14 cellular contexts compared by ENCODE assay signal in the genomic region with DNA sequence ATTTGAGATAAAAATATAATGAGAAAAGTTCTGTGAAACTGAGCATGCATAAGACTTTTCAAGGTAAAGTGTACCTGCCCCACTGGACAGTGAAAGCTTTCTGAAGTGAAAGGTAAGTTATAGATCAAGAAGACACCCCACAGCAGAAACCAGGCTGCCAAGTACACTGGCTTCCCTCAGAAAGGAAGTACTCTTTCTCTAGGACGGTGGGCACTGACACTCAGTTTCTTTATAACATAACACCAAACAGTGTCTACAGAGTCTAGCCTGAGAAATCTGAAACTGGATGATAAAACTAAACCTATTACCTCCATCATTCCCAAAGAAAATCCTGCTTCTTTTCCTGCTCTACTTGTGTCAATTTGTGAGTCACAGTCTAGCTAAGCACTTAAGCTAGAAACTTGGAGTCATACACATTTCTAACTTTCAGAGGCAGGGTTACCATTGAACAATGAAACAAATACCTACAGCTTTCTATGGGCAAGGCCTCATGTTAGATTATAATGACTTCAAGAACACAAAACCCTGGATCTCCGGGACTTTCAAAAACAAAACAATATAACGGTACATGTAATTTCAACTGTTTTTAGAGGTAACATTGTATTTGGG.
A peak's percentile ranks its signal among the peaks of the same experiment; 100 is the strongest.
DNase-seq lines count a peak whose midpoint lies in the region; ATAC-seq, FAIRE-seq and TF ChIP-seq lines count a peak whose summit lies in the region.
"Had no signal": no experiment of that assay in that cellular context is flagged by ENCODE, and none has a peak within 500 bp of the region (broad histone marks: within the 10 kb centered on the region; RNA-seq: fewer than 3 reads in every experiment).

No MANE protein-coding gene starts in this region.

- no peaks in the 10 kb centered on the region for H3K4me1 Mint-ChIP-seq in progenitor cell of endocrine pancreas (ENCODE audit: low read depth)
- peaks cover 10% of the 10 kb centered on the region for H3K4me1 Mint-ChIP-seq in stimulated activated memory B cell treated with anti-CD40 and anti-IgM and Interleukin-4, amounts not matched to agents 10 μg/mL and 1 μg/mL and 100 μg/mL, for 72 hours

- CTCF ChIA-PET in RWPE1 (lab: Yijun Ruan, JAX): no interaction called here

- DNase-seq in GM12865 (ENCODE audit: low read depth) (peak; percentile 53), MM.1S (peak; percentile 44), bronchial epithelial cell (ENCODE audit: low read depth) (peak; percentile 14), MG63 (no peak), progenitor cell of endocrine pancreas (ENCODE audit: low spot score, unreplicated experiment) (no peak), RWPE1 (ENCODE audit: low spot score) (no peak)
- DNase-seq: activated gamma-delta T cell, foreskin melanocyte, NCI-H1417, NCI-H82, stomach had no signal

- peaks cover 17% of the 10 kb centered on the region for H3K4me1 ChIP-seq in MM.1S (ENCODE audit: low read length)
- H3K4me1 ChIP-seq: stomach had no signal

- H3K9me2 ChIP-seq in MM.1S (replicated peaks; ENCODE audit: insufficient read depth, low read length): no peaks in the 10 kb centered on the region

- H3K79me2 ChIP-seq in MM.1S (ENCODE audit: low read length): no peaks in the 10 kb centered on the region

- H3K36me3 ChIP-seq in MM.1S (replicated peaks; ENCODE audit: insufficient read depth, low read length) (no peaks in the 10 kb centered on the region), bronchial epithelial cell (ENCODE audit: control insufficient read depth, insufficient read depth, low read length) (peaks cover under 1% of the 10 kb centered on the region), MG63 (peaks cover 20% of the 10 kb centered on the region)

- H4K20me1 ChIP-seq in MM.1S (ENCODE audit: insufficient read depth, low read length): no peaks in the 10 kb centered on the region

- H3K27ac ChIP-seq in MM.1S (ENCODE audit: low read length) (peak overlapping the region; percentile 24; the same call in 1 of the 2 replicates), RWPE1 (no peak overlapping the region)
- H3K27ac ChIP-seq: stomach had no signal

- peaks cover 51% of the 10 kb centered on the region for H3K36me3 Mint-ChIP-seq in progenitor cell of endocrine pancreas (ENCODE audit: insufficient read depth)
- H3K36me3 Mint-ChIP-seq in stimulated activated memory B cell treated with anti-CD40 and anti-IgM and Interleukin-4, amounts not matched to agents 10 μg/mL and 1 μg/mL and 100 μg/mL, for 72 hours: peaks cover 66% of the 10 kb centered on the region

- no peak for TF ChIP-seq CTCF in GM12865 (IDR thresholded peaks at IDR 0.05; ENCODE audit: insufficient read depth, low read depth, low read length, missing control alignments)
- TF ChIP-seq CTCF in MM.1S (IDR thresholded peaks at IDR 0.05; ENCODE audit: low read length): no peak
- no peak for TF ChIP-seq CTCF in bronchial epithelial cell (IDR thresholded peaks at IDR 0.05; ENCODE audit: insufficient read depth, low read length, severe bottlenecking)
- TF ChIP-seq CTCF in progenitor cell of endocrine pancreas (IDR thresholded peaks at IDR 0.05; ENCODE audit: unreplicated experiment): no peak
- TF ChIP-seq CTCF in RWPE1 (conservative IDR thresholded peaks at IDR 0.05; ENCODE audit: low read depth): no peak

- no peaks in the 10 kb centered on the region for H3K9me3 ChIP-seq in MM.1S (replicated peaks; ENCODE audit: insufficient read depth, low read length)
- H3K9me3 ChIP-seq in MG63: no peaks in the 10 kb centered on the region
- H3K9me3 ChIP-seq: stomach had no signal

- H3K27me3 ChIP-seq in MM.1S (replicated peaks; ENCODE audit: insufficient read depth, low read length) (no peaks in the 10 kb centered on the region; the same call in 1 of the 2 replicates), bronchial epithelial cell (ENCODE audit: control insufficient read depth, insufficient read depth, low read length) (no peaks in the 10 kb centered on the region), MG63 (no peaks in the 10 kb centered on the region)
- H3K27me3 ChIP-seq: stomach had no signal

- H3K9ac ChIP-seq in MM.1S (ENCODE audit: low read length): no peak overlapping the region

- no peak overlapping the region for H3K27ac Mint-ChIP-seq in progenitor cell of endocrine pancreas
- H3K27ac Mint-ChIP-seq in stimulated activated memory B cell treated with anti-CD40 and anti-IgM and Interleukin-4, amounts not matched to agents 10 μg/mL and 1 μg/mL and 100 μg/mL, for 72 hours: no peak overlapping the region

- FAIRE-seq in bronchial epithelial cell (lab: Jason Lieb, UNC): no peak

- H3K4me3 ChIP-seq in GM12865 (ENCODE audit: low read depth, low read length): no peak overlapping the region
- H3K4me3 ChIP-seq in MM.1S (ENCODE audit: low read length): 0 out of 2 replicates have a peak overlapping the region, but pooled peaks have one; percentile 4
- no peak overlapping the region for H3K4me3 ChIP-seq in bronchial epithelial cell (ENCODE audit: low read depth, low read length)
- no peak overlapping the region for H3K4me3 ChIP-seq in MG63
- H3K4me3 ChIP-seq: stomach had no signal

- H2AFZ ChIP-seq in MM.1S (ENCODE audit: low read length): no peak overlapping the region

- POLR2A ChIA-PET in RWPE1 (lab: Yijun Ruan, JAX; ENCODE audit: low non-redundant PET): no interaction called here

- H3K4me3 Mint-ChIP-seq in progenitor cell of endocrine pancreas (ENCODE audit: low read depth): no peak overlapping the region
- no peak overlapping the region for H3K4me3 Mint-ChIP-seq in stimulated activated memory B cell treated with anti-CD40 and anti-IgM and Interleukin-4, amounts not matched to agents 10 μg/mL and 1 μg/mL and 100 μg/mL, for 72 hours

- peak overlapping the region; percentile 54 for H3K4me2 ChIP-seq in MM.1S (ENCODE audit: low read depth, low read length)

- peaks cover 18% of the 10 kb centered on the region for H3F3A ChIP-seq in MM.1S (ENCODE audit: insufficient read depth, low read length)

- H3K27me3 Mint-ChIP-seq in progenitor cell of endocrine pancreas: peaks cover 10% of the 10 kb centered on the region
- no peaks in the 10 kb centered on the region for H3K27me3 Mint-ChIP-seq in stimulated activated memory B cell treated with anti-CD40 and anti-IgM and Interleukin-4, amounts not matched to agents 10 μg/mL and 1 μg/mL and 100 μg/mL, for 72 hours

- peak; percentile 20 for ATAC-seq in GM19452 (IDR thresholded peaks at IDR 0.05; ENCODE audit: unreplicated experiment)
- ATAC-seq in stimulated activated memory B cell treated with anti-CD40 and anti-IgM and Interleukin-4, amounts not matched to agents 10 μg/mL and 1 μg/mL and 100 μg/mL, for 72 hours: no peak
- ATAC-seq: HCT116 had no signal

- no peaks in the 10 kb centered on the region for H3K9me3 Mint-ChIP-seq in progenitor cell of endocrine pancreas (ENCODE audit: low read depth)
- H3K9me3 Mint-ChIP-seq in stimulated activated memory B cell treated with anti-CD40 and anti-IgM and Interleukin-4, amounts not matched to agents 10 μg/mL and 1 μg/mL and 100 μg/mL, for 72 hours: peaks cover 5% of the 10 kb centered on the region

Comparison
In these comparisons a context has a peak if more than half of its experiments do, and no peak if none do; other contexts are left out.
1. DNase-seq: peak in GM12865 (single experiment), MM.1S (single experiment) and bronchial epithelial cell (single experiment); none in MG63 (single experiment), progenitor cell of endocrine pancreas (single experiment) and RWPE1 (single experiment).